15 cellular contexts compared by ENCODE assay signal in the genomic region with DNA sequence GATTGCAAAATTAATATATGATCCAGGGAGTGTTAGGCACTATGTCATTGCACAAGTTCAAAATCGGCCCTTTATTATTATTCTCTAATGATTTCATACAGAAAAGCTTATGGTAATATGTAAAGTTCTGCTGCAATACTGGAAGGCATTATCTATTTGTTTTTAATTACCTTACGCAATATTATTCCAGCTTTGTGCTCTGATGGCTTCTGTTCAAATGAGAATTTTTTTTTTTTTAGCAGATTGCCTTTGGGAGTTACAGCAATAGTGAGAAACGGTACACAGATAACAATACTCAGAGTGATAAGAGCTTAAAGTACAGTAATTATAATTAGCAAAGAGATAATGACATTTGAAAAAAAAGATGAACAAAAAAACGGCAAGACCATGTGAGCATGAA.
"Had no signal": no experiment of that assay in that cellular context is flagged by ENCODE, and none has a peak within 500 bp of the region (broad histone marks: within the 10 kb centered on the region; RNA-seq: fewer than 3 reads in every experiment).

No MANE protein-coding gene starts in this region.

- H3K27ac ChIP-seq: colonic mucosa, esophagus squamous epithelium, heart right ventricle, psoas muscle had no signal

- FAIRE-seq: small intestine had no signal

- H3K4me3 ChIP-seq: colonic mucosa, esophagus squamous epithelium, heart right ventricle, psoas muscle had no signal

- H3K36me3 ChIP-seq: colonic mucosa, esophagus squamous epithelium, heart right ventricle had no signal

- H3K4me1 ChIP-seq: colonic mucosa, psoas muscle had no signal

- DNase-seq: colonic mucosa; dermis blood vessel endothelial cell; esophagus squamous epithelium; heart right ventricle; hypothalamus; islet precursor cell; mammary epithelial cell; natural killer cell; psoas muscle; small intestine; stimulated activated CD4-positive, alpha-beta T cell treated with anti-CD3 and anti-CD28 coated beads, Interleukin-12 subunit alpha, Interleukin-12 subunit beta, amount 100 ng/mL, for 4 hours; stimulated activated CD4-positive, alpha-beta T cell treated with anti-CD3 and anti-CD28 coated beads, Interleukin-2, amount 100 ng/mL, for 48 hours; stimulated activated naive CD4-positive, alpha-beta T cell treated with Interleukin-2 at 50 U/mL for 16 hours; trophoblast cell had no signal

- ATAC-seq: heart right ventricle, left lobe of liver, natural killer cell, psoas muscle had no signal

- H3K36me3 Mint-ChIP-seq: natural killer cell had no signal

- H3K27ac Mint-ChIP-seq: natural killer cell had no signal

- H3K9me3 ChIP-seq: colonic mucosa, esophagus squamous epithelium, heart right ventricle, psoas muscle had no signal

- H3K27me3 ChIP-seq: colonic mucosa, esophagus squamous epithelium, heart right ventricle had no signal

- H3K4me3 Mint-ChIP-seq: natural killer cell had no signal

- H3K4me1 Mint-ChIP-seq: natural killer cell had no signal
